Comparison of ENCODE assay signal across 10 cellular contexts in the genomic region with DNA sequence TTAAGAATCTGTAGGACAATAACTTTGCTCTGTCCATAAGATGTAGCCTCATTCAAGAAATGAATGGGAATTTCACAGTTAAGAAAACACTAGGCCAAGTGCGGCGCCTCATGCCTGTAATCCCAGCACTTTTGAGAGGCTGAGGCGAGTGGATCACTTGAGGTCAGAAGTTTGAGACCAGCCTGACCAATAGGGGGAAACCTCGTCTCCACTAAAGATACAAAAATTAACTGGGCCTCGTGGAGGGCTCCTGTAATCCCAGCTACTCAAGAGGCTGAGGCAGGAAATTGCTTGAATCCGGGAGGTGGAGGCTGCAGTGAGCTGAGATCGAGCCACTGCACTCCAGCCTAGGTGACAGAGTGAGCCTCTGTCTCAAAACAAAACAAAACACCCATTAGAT. TPM values are rescaled to one million over a fixed set of nuclear protein-coding genes. Genes with fewer than 3 reads are reported as not detected.
DNase-seq lines count a peak whose midpoint lies in the region; ATAC-seq and TF ChIP-seq lines count a peak whose summit lies in the region.
"Had no signal": no experiment of that assay in that cellular context is flagged by ENCODE, and none has a peak within 500 bp of the region (broad histone marks: within the 10 kb centered on the region; RNA-seq: fewer than 3 reads in every experiment).

No MANE protein-coding gene starts in this region.

- peaks cover 81% of the 10 kb centered on the region for H3K36me3 ChIP-seq in RWPE2 (ENCODE audit: low read depth)
- H3K36me3 ChIP-seq in upper lobe of right lung: peaks cover 82% of the 10 kb centered on the region

- H3K27me3 Mint-ChIP-seq in activated naive CD8-positive, alpha-beta T cell treated with anti-CD3 and anti-CD28 coated beads, Interleukin-2, amount 50 U/mL, for 24 hours: no peaks in the 10 kb centered on the region
- no peaks in the 10 kb centered on the region for H3K27me3 Mint-ChIP-seq in activated naive CD8-positive, alpha-beta T cell treated with anti-CD3 and anti-CD28 coated beads for 36 hours
- H3K27me3 Mint-ChIP-seq: CD4-positive, CD25-positive, alpha-beta regulatory T cell had no signal

- no peak for DNase-seq in activated naive CD8-positive, alpha-beta T cell treated with anti-CD3 and anti-CD28 coated beads, Interleukin-2, amount 50 U/mL, for 24 hours
- no peak for DNase-seq in activated naive CD8-positive, alpha-beta T cell treated with anti-CD3 and anti-CD28 coated beads for 36 hours
- DNase-seq in RWPE2 (ENCODE audit: low spot score): no peak
- peak; percentile 15 for DNase-seq in glomerular visceral epithelial cell (ENCODE audit: extremely low spot score)
- DNase-seq in upper lobe of right lung: peak; percentile 60
- DNase-seq in DMS79 treated with DMSO at 0.1 percent for 48 hours (lab: John Stamatoyannopoulos, UW): no peak
- no peak for DNase-seq in germinal center (ENCODE audit: low spot score)
- DNase-seq: activated T-cell treated with anti-CD3 and anti-CD28 coated beads for 4 hours; CD4-positive, CD25-positive, alpha-beta regulatory T cell had no signal

- H3K4me1 ChIP-seq in RWPE2 (ENCODE audit: insufficient read depth, poor library complexity, severe bottlenecking): peaks cover 4% of the 10 kb centered on the region
- H3K4me1 ChIP-seq in upper lobe of right lung: no peaks in the 10 kb centered on the region

- H3K4me1 Mint-ChIP-seq in activated naive CD8-positive, alpha-beta T cell treated with anti-CD3 and anti-CD28 coated beads, Interleukin-2, amount 50 U/mL, for 24 hours: peaks cover 14% of the 10 kb centered on the region
- H3K4me1 Mint-ChIP-seq in activated naive CD8-positive, alpha-beta T cell treated with anti-CD3 and anti-CD28 coated beads for 36 hours: peaks cover 12% of the 10 kb centered on the region

- H3K4me3 Mint-ChIP-seq in activated naive CD8-positive, alpha-beta T cell treated with anti-CD3 and anti-CD28 coated beads, Interleukin-2, amount 50 U/mL, for 24 hours: no peak overlapping the region
- H3K4me3 Mint-ChIP-seq in activated naive CD8-positive, alpha-beta T cell treated with anti-CD3 and anti-CD28 coated beads for 36 hours: no peak overlapping the region
- H3K4me3 Mint-ChIP-seq: CD4-positive, CD25-positive, alpha-beta regulatory T cell had no signal

- H3K9me3 Mint-ChIP-seq in activated naive CD8-positive, alpha-beta T cell treated with anti-CD3 and anti-CD28 coated beads, Interleukin-2, amount 50 U/mL, for 24 hours: no peaks in the 10 kb centered on the region
- no peaks in the 10 kb centered on the region for H3K9me3 Mint-ChIP-seq in activated naive CD8-positive, alpha-beta T cell treated with anti-CD3 and anti-CD28 coated beads for 36 hours
- H3K9me3 Mint-ChIP-seq: CD4-positive, CD25-positive, alpha-beta regulatory T cell had no signal

- H3K9me3 ChIP-seq in RWPE2 (ENCODE audit: severe bottlenecking) (no peaks in the 10 kb centered on the region), upper lobe of right lung (no peaks in the 10 kb centered on the region)

- H3K36me3 Mint-ChIP-seq in activated naive CD8-positive, alpha-beta T cell treated with anti-CD3 and anti-CD28 coated beads, Interleukin-2, amount 50 U/mL, for 24 hours (ENCODE audit: low read depth): peaks cover 47% of the 10 kb centered on the region
- H3K36me3 Mint-ChIP-seq in activated naive CD8-positive, alpha-beta T cell treated with anti-CD3 and anti-CD28 coated beads for 36 hours: peaks cover 23% of the 10 kb centered on the region

- H3K27ac ChIP-seq in RWPE2 (ENCODE audit: poor library complexity, severe bottlenecking) (no peak overlapping the region), upper lobe of right lung (peak overlapping the region; percentile 6)

- H3K27me3 ChIP-seq in RWPE2 (ENCODE audit: insufficient read depth, poor library complexity, severe bottlenecking) (no peaks in the 10 kb centered on the region), upper lobe of right lung (no peaks in the 10 kb centered on the region)

- H3K4me3 ChIP-seq in RWPE2 (ENCODE audit: severe bottlenecking) (no peak overlapping the region), upper lobe of right lung (no peak overlapping the region)

- intact Hi-C loops in upper lobe of right lung (cut with DNase I): no loop called here

- H3K27ac Mint-ChIP-seq in activated naive CD8-positive, alpha-beta T cell treated with anti-CD3 and anti-CD28 coated beads, Interleukin-2, amount 50 U/mL, for 24 hours: peak overlapping the region; percentile 9
- H3K27ac Mint-ChIP-seq in activated naive CD8-positive, alpha-beta T cell treated with anti-CD3 and anti-CD28 coated beads for 36 hours: no peak overlapping the region

- peak; percentile 12 for TF ChIP-seq CTCF in RWPE2 (IDR thresholded peaks at IDR 0.05; ENCODE audit: poor library complexity, severe bottlenecking)
- no peak for TF ChIP-seq CTCF in upper lobe of right lung (IDR thresholded peaks at IDR 0.05)

- no peak for ATAC-seq in activated naive CD8-positive, alpha-beta T cell treated with anti-CD3 and anti-CD28 coated beads, Interleukin-2, amount 50 U/mL, for 24 hours
- ATAC-seq in RWPE2 (ENCODE audit: low read depth) (no peak), upper lobe of right lung (peak; percentile 76), HG03457 (IDR thresholded peaks at IDR 0.05; ENCODE audit: unreplicated experiment) (no peak)

RNA-seq across cellular contexts. Expression of gene RSL1D1, which starts 19.9 kb away (rescaled TPM):
- total RNA-seq in activated naive CD8-positive, alpha-beta T cell treated with anti-CD3 and anti-CD28 coated beads for 36 hours: 100 to 1,000 TPM; 434 to 441 TPM
- 117 TPM for total RNA-seq in upper lobe of right lung

RNA-seq across cellular contexts. Expression of gene GSPT1, which starts 44.6 kb away (rescaled TPM):
- 100 to 1,000 TPM; 247 to 250 TPM for total RNA-seq in activated naive CD8-positive, alpha-beta T cell treated with anti-CD3 and anti-CD28 coated beads for 36 hours
- 106 TPM for total RNA-seq in upper lobe of right lung

Comparison
In these comparisons a context has a peak if more than half of its experiments do, and no peak if none do; other contexts are left out.
1. DNase-seq: peak in glomerular visceral epithelial cell (single experiment) and upper lobe of right lung (single experiment); none in activated naive CD8-positive, alpha-beta T cell treated with anti-CD3 and anti-CD28 coated beads, Interleukin-2, amount 50 U/mL, for 24 hours (single experiment), activated naive CD8-positive, alpha-beta T cell treated with anti-CD3 and anti-CD28 coated beads for 36 hours (single experiment), RWPE2 (single experiment), DMS79 treated with DMSO at 0.1 percent for 48 hours (single experiment) and germinal center (single experiment).